Comparison of ENCODE assay signal across 14 cellular contexts in genomic region chr4:39114436-39114835, GRCh38. TPM values are rescaled to one million over a fixed set of nuclear protein-coding genes. Genes with fewer than 3 reads are reported as not detected.
DNase-seq lines count a peak whose midpoint lies in the region; TF ChIP-seq lines count a peak whose summit lies in the region.
"Had no signal": no experiment of that assay in that cellular context is flagged by ENCODE, and none has a peak within 500 bp of the region (broad histone marks: within the 10 kb centered on the region; RNA-seq: fewer than 3 reads in every experiment).

No MANE protein-coding gene starts in this region.

- H3K27ac ChIP-seq in AG04450 (ENCODE audit: low read depth, low read length): no peak overlapping the region
- H3K27ac ChIP-seq in fibroblast of lung (ENCODE audit: insufficient read depth, low read length): no peak overlapping the region
- no peak overlapping the region for H3K27ac ChIP-seq in mesenchymal stem cell (ENCODE audit: low read length, poor library complexity, severe bottlenecking)
- H3K27ac ChIP-seq in RWPE1: no peak overlapping the region

- H2AK5ac ChIP-seq in mesenchymal stem cell (ENCODE audit: low read length, severe bottlenecking): no peak overlapping the region

- H2BK12ac ChIP-seq in mesenchymal stem cell (ENCODE audit: low read length in 2 of 2): no peak overlapping the region

- no peak overlapping the region for H2AFZ ChIP-seq in fibroblast of lung (ENCODE audit: low read length)
- no peak overlapping the region for H2AFZ ChIP-seq in mesenchymal stem cell (ENCODE audit: low read depth, low read length)

- H2BK5ac ChIP-seq in mesenchymal stem cell (ENCODE audit: low read depth, low read length, poor library complexity, severe bottlenecking): no peak overlapping the region

- H3K14ac ChIP-seq in mesenchymal stem cell (ENCODE audit: low read length in 2 of 2): no peak overlapping the region

- H3K4me2 ChIP-seq in fibroblast of lung (ENCODE audit: extremely low read depth, insufficient read depth, low read length) (peak overlapping the region; percentile 68), mesenchymal stem cell (ENCODE audit: low read length, poor library complexity, severe bottlenecking) (no peak overlapping the region)

- H3K79me2 ChIP-seq in fibroblast of lung (ENCODE audit: control insufficient read depth, insufficient read depth, low read length): no peaks in the 10 kb centered on the region

- H4K20me1 ChIP-seq in fibroblast of lung (ENCODE audit: control insufficient read depth, extremely low read depth, insufficient read depth, low read length): no peaks in the 10 kb centered on the region

- no peak overlapping the region for H2BK15ac ChIP-seq in mesenchymal stem cell (ENCODE audit: low read depth, poor library complexity, severe bottlenecking)

- peak; percentile 15 for DNase-seq in AG04450 (ENCODE audit: low read depth, low spot score)
- peak; percentile 41 for DNase-seq in HCEC 1CT
- peak in 1 of 2 donors; percentile 40 for DNase-seq in fibroblast of lung (ENCODE audit: low read depth in 2 of 2)
- peak; percentile 54 for DNase-seq in mesenchymal stem cell
- DNase-seq in cerebellar nuclear complex (lab: John Stamatoyannopoulos, UW): no peak
- no peak for DNase-seq in RWPE1 (ENCODE audit: low spot score)
- DNase-seq in NCI-H2171 treated with DMSO at 0.1 percent for 48 hours (lab: John Stamatoyannopoulos, UW): no peak
- DNase-seq: 8988T; C1 segment of cervical spinal cord; CD4-positive, alpha-beta memory T cell; DMS79; GDM1; HFFc6 had no signal

- no peak overlapping the region for H2BK120ac ChIP-seq in mesenchymal stem cell (ENCODE audit: low read depth, low read length)

- H3K23ac ChIP-seq in mesenchymal stem cell (ENCODE audit: low read length in 2 of 2): no peak overlapping the region

- no peak overlapping the region for H4K91ac ChIP-seq in mesenchymal stem cell (ENCODE audit: low read length)

- H3K18ac ChIP-seq in mesenchymal stem cell (ENCODE audit: low read depth in 1 of 2, low read length in 2 of 2): no peak overlapping the region

- TF ChIP-seq CTCF in AG04450 (IDR thresholded peaks at IDR 0.05; ENCODE audit: low read depth, low read length) (no peak), fibroblast of lung (conservative IDR thresholded peaks at IDR 0.05 in 1 of 2, IDR thresholded peaks at IDR 0.05 in 1 of 2; ENCODE audit: low read depth in 1 of 2, low read length in 2 of 2) (no peak), RWPE1 (conservative IDR thresholded peaks at IDR 0.05; ENCODE audit: low read depth) (no peak)

- no peak overlapping the region for H4K8ac ChIP-seq in mesenchymal stem cell (ENCODE audit: low read length)

- WGBS in mesenchymal stem cell: 49% methylated on average over 2 of the region's 2 CpGs

- H3K9me3 ChIP-seq in AG04450 (ENCODE audit: control insufficient read depth, insufficient read depth, low read length): no peaks in the 10 kb centered on the region; the same call in 1 of the 2 replicates
- H3K9me3 ChIP-seq in fibroblast of lung (ENCODE audit: control insufficient read depth, insufficient read depth, low read depth, low read length): no peaks in the 10 kb centered on the region
- H3K9me3 ChIP-seq in mesenchymal stem cell (ENCODE audit: control insufficient read depth, low read length): no peaks in the 10 kb centered on the region
- H3K9me3 ChIP-seq: HAP-1 had no signal

- H3K27me3 ChIP-seq in AG04450 (ENCODE audit: control insufficient read depth, insufficient read depth, low read length): no peaks in the 10 kb centered on the region
- H3K27me3 ChIP-seq in fibroblast of lung (ENCODE audit: control insufficient read depth, insufficient read depth, low read length): no peaks in the 10 kb centered on the region
- H3K27me3 ChIP-seq in mesenchymal stem cell (ENCODE audit: control insufficient read depth in 1 of 2, insufficient read depth in 1 of 2, low read length in 2 of 2): no peaks in the 10 kb centered on the region

- H3K4me1 ChIP-seq in fibroblast of lung (ENCODE audit: control insufficient read depth, extremely low read depth, insufficient read depth, low read length) (peaks cover 6% of the 10 kb centered on the region), mesenchymal stem cell (ENCODE audit: control insufficient read depth, insufficient read depth, low read depth, low read length) (no peaks in the 10 kb centered on the region)
- H3K4me1 ChIP-seq: HAP-1 had no signal

- no peak overlapping the region for H3K4me3 ChIP-seq in AG04450 (ENCODE audit: low read depth, low read length)
- no peak overlapping the region for H3K4me3 ChIP-seq in fibroblast of lung (replicated peaks in 1 of 4; ENCODE audit: control extremely low read depth in 1 of 4, insufficient read depth in 1 of 4, low read depth in 3 of 4, low read length in 4 of 4)
- no peak overlapping the region for H3K4me3 ChIP-seq in mesenchymal stem cell (ENCODE audit: insufficient read depth in 1 of 2, low read depth in 1 of 2, low read length in 2 of 2)
- H3K4me3 ChIP-seq: HAP-1 had no signal

- H3K79me1 ChIP-seq in mesenchymal stem cell (replicated peaks; ENCODE audit: low read length, poor library complexity, severe bottlenecking): peaks cover 5% of the 10 kb centered on the region

- H3K9ac ChIP-seq in fibroblast of lung (ENCODE audit: insufficient read depth, low read length) (no peak overlapping the region), mesenchymal stem cell (ENCODE audit: low read length) (no peak overlapping the region)

- no peak overlapping the region for H3K4ac ChIP-seq in mesenchymal stem cell (ENCODE audit: low read depth in 1 of 2, low read length in 2 of 2)

- POLR2A ChIA-PET in AG04450 (lab: Yijun Ruan, JAX): interaction anchor here (0.6 kb wide), 2 partner anchors 23 to 69 kb away, joined by 3 to 5 read pairs; no protein-coding TSS in a partner anchor
- POLR2A ChIA-PET in RWPE1 (lab: Yijun Ruan, JAX; ENCODE audit: low non-redundant PET): no interaction called here

- CTCF ChIA-PET in AG04450 (lab: Charles Lee) (interaction anchor here (0.6 to 1.0 kb wide), 2 partner anchors 21 to 221 kb away, joined by 3 read pairs; no protein-coding TSS in a partner anchor), RWPE1 (lab: Yijun Ruan, JAX) (interaction anchor here (0.6 to 1.2 kb wide), 3 partner anchors 21 to 1052 kb away, joined by 3 to 4 read pairs (median 4); no protein-coding TSS in a partner anchor)

- H3K36me3 ChIP-seq in fibroblast of lung (ENCODE audit: control insufficient read depth, insufficient read depth, low read length) (no peaks in the 10 kb centered on the region), mesenchymal stem cell (ENCODE audit: control insufficient read depth in 1 of 2, insufficient read depth in 2 of 2, low read depth in 1 of 2, low read length in 2 of 2) (peaks cover 15 to 38% of the 10 kb centered on the region in 2 experiments)

RNA-seq across cellular contexts. Expression of gene KLHL5, which starts 52.4 kb away (rescaled TPM):
- 155 and 184 TPM in 2 replicates for polyA plus RNA-seq in AG04450 (2011; rRNA removed)
- polyA minus RNA-seq in AG04450 (2011; rRNA and poly(A)+ RNA removed): 212 and 247 TPM in 2 replicates
- 120 and 152 TPM in 2 replicates for total RNA-seq in fibroblast of lung
- polyA plus RNA-seq in fibroblast of lung: 40.0 and 88.3 TPM in 2 replicates
- 29.8 and 58.3 TPM in 2 replicates for polyA plus RNA-seq in fibroblast of lung (2012)
- polyA minus RNA-seq in fibroblast of lung (ENCODE audit: low replicate concordance): 9.9 and 21.1 TPM in 2 replicates
- 74.2 TPM for polyA plus RNA-seq in mesenchymal stem cell (2013, experiment 1 of 2)
- 75.9 TPM for polyA plus RNA-seq in mesenchymal stem cell (2013, experiment 2 of 2)

Comparison
In these comparisons a context has a peak if more than half of its experiments do, and no peak if none do; other contexts are left out.
1. DNase-seq: peak in AG04450 (single experiment), HCEC 1CT (single experiment) and mesenchymal stem cell (single experiment); none in cerebellar nuclear complex (0 of 2), RWPE1 (single experiment) and NCI-H2171 treated with DMSO at 0.1 percent for 48 hours (single experiment).